8 cellular contexts compared by ENCODE assay signal in genomic region chr17:72120878-72121163, GRCh38. TPM values are rescaled to one million over a fixed set of nuclear protein-coding genes. Genes with fewer than 3 reads are reported as not detected.
A peak's percentile ranks its signal among the peaks of the same experiment; 100 is the strongest.
DNase-seq lines count a peak whose midpoint lies in the region; ATAC-seq and TF ChIP-seq lines count a peak whose summit lies in the region.

Gene SOX9, plus strand, starts transcription at chr17:72121020. Its CDS starts 372 bp downstream, at chr17:72121392.

- peak within 1 kb of the TSS; percentile 64 for H3K4me3 ChIP-seq in thoracic aorta

- H3K4me1 ChIP-seq in thoracic aorta (ENCODE audit: control insufficient read depth in 1 of 2, low read depth in 2 of 2) = peaks cover 19 to 49% of the 10 kb centered on the region in 2 donors

- DNase-seq in DMS153 treated with DMSO at 0.1 percent for 48 hours (lab: John Stamatoyannopoulos, UW; ENCODE audit: unreplicated experiment) (peak; percentile 91), NCI-H526 (lab: John Stamatoyannopoulos, UW) (peak; percentile 97 to 98), left kidney (ENCODE audit: low read depth, low spot score) (peak; percentile 97), thoracic aorta (ENCODE audit: low spot score) (no peak)
- no peak for DNase-seq in stimulated activated CD8-positive, alpha-beta memory T cell treated with anti-CD3 and anti-CD28 coated beads, Interleukin-4, amount 100 ng/mL, for 48 hours

- H3K9me3 ChIP-seq in thoracic aorta = no peaks in the 10 kb centered on the region

- H3K27me3 ChIP-seq in thoracic aorta (replicated peaks; ENCODE audit: insufficient read depth) = no peaks in the 10 kb centered on the region

- no peak for TF ChIP-seq CTCF in thoracic aorta (IDR thresholded peaks at IDR 0.05)

- H3K36me3 ChIP-seq in thoracic aorta = no peaks in the 10 kb centered on the region

- peak within 1 kb of the TSS; percentile 85 for H3K27ac ChIP-seq in cingulate gyrus (ENCODE audit: low read depth, low read length)
- H3K27ac ChIP-seq in thoracic aorta = no peak within 1 kb of the TSS

- peak; percentile 73 for ATAC-seq in GM19372 (IDR thresholded peaks at IDR 0.05; ENCODE audit: low read depth, unreplicated experiment)
- ATAC-seq in HG03354 (IDR thresholded peaks at IDR 0.05; ENCODE audit: poor library complexity, severe bottlenecking, unreplicated experiment) = peak; percentile 83
- ATAC-seq in thoracic aorta (ENCODE audit: insufficient number of reproducible peaks, low FRiP score, low read depth) = no peak

RNA-seq across cellular contexts. Expression of gene SOX9, which starts in this region (rescaled TPM):
- total RNA-seq in thoracic aorta = 1 to 10 TPM; 1.2 to 3.6 TPM

Comparison
In these comparisons a context has a peak if more than half of its experiments do, and no peak if none do; other contexts are left out.
1. DNase-seq: peak in DMS153 treated with DMSO at 0.1 percent for 48 hours (single experiment), NCI-H526 (2 of 2) and left kidney (single experiment); none in thoracic aorta (single experiment) and stimulated activated CD8-positive, alpha-beta memory T cell treated with anti-CD3 and anti-CD28 coated beads, Interleukin-4, amount 100 ng/mL, for 48 hours (single experiment).